In genomic region chr18:75212626-75213110, GRCh38 we compare ENCODE assay signal across 9 cellular contexts. TPM values are rescaled to one million over a fixed set of nuclear protein-coding genes. Genes with fewer than 3 reads are reported as not detected.
DNase-seq lines count a peak whose midpoint lies in the region; ATAC-seq, FAIRE-seq and TF ChIP-seq lines count a peak whose summit lies in the region.
"Had no signal": no experiment of that assay in that cellular context is flagged by ENCODE, and none has a peak within 500 bp of the region (broad histone marks: within the 10 kb centered on the region; RNA-seq: fewer than 3 reads in every experiment).

No MANE protein-coding gene starts in this region.

- POLR2A ChIA-PET in HepG2 (lab: Yijun Ruan, JAX): no interaction called here

- in situ Hi-C loops in HepG2 (cut with HindIII; ENCODE audit: extremely low pct_ligation_motif_present, low pct_unique_long_range_greater_than_20kb): loop anchor here (25.0 kb wide), 1 partner anchor 925 kb away; the partner anchor contains the start of gene CYB5A

- 74% methylated on average over 8 of the region's 8 CpGs for WGBS in HepG2 (ENCODE audit: low lambda C conversion rate)
- WGBS in thymus: 81% methylated on average over 8 of the region's 8 CpGs

- no peak for TF ChIP-seq POLR2A in HepG2 (IDR thresholded peaks at IDR 0.05; ENCODE audit: insufficient read depth in 1 of 2, low read depth in 2 of 2, low read length in 2 of 2)

- peaks cover 4% of the 10 kb centered on the region; the same call in 1 of the 2 replicates for H4K20me1 ChIP-seq in HepG2 (ENCODE audit: insufficient read depth, low read length)

- H3K27ac ChIP-seq in HepG2 (ENCODE audit: extremely low read length, insufficient read depth, low read length) (peak overlapping the region; percentile 46), thymus (ENCODE audit: low read depth) (no peak overlapping the region)

- no TSS peak for BruUV-seq in HepG2 (replicated peaks; lab: Mats Ljungman, UMichigan)

- peak overlapping the region; percentile 65 to 95 (median 80) for H3K4me3 ChIP-seq in HepG2 (replicated peaks in 1 of 3; ENCODE audit: insufficient read depth in 1 of 3, low read depth in 2 of 3, low read length in 3 of 3)
- H3K4me3 ChIP-seq in thymus (ENCODE audit: low read length): peak overlapping the region; percentile 94

- no peak for TF ChIP-seq EP300 in HepG2 (IDR thresholded peaks at IDR 0.05; ENCODE audit: low read depth in 2 of 2, low read length in 2 of 2)
- TF ChIP-seq EP300 in HepG2 (CRISPR knock-in tag; IDR thresholded peaks at IDR 0.05; ENCODE audit: borderline replicate concordance): no peak

- H3K27ac Mint-ChIP-seq in activated T-cell treated with anti-CD3 and anti-CD28 coated beads, Interleukin-2, amount 50 U/mL, for 24 hours: peak overlapping the region; percentile 85
- peak overlapping the region; percentile 90 for H3K27ac Mint-ChIP-seq in activated naive CD8-positive, alpha-beta T cell

- peaks cover 24% of the 10 kb centered on the region for H3K79me2 ChIP-seq in HepG2 (ENCODE audit: insufficient read depth, low read length)

- H2AFZ ChIP-seq in HepG2 (ENCODE audit: low read length): no peak overlapping the region

- H3K4me2 ChIP-seq in HepG2 (ENCODE audit: low read depth, low read length): peak overlapping the region; percentile 79

- H3K9ac ChIP-seq in HepG2 (ENCODE audit: insufficient read depth, low read depth, low read length): peak overlapping the region; percentile 72; the same call in 1 of the 2 replicates

- H3K9me3 ChIP-seq in HepG2 (ENCODE audit: low read length) (no peaks in the 10 kb centered on the region), thymus (ENCODE audit: control insufficient read depth) (no peaks in the 10 kb centered on the region)

- H3K4me1 Mint-ChIP-seq in activated T-cell treated with anti-CD3 and anti-CD28 coated beads, Interleukin-2, amount 50 U/mL, for 24 hours (ENCODE audit: low read depth): peaks cover 64% of the 10 kb centered on the region
- H3K4me1 Mint-ChIP-seq in activated naive CD8-positive, alpha-beta T cell (ENCODE audit: low read depth): peaks cover 65% of the 10 kb centered on the region

- ATAC-seq in HepG2 (no peak), HG02588 (IDR thresholded peaks at IDR 0.05; ENCODE audit: unreplicated experiment) (no peak)

- CTCF ChIA-PET in HepG2 (lab: Yijun Ruan, JAX; ENCODE audit: low intra/inter-chr PET ratio, low total read pairs): no interaction called here

- H3K4me3 Mint-ChIP-seq in activated T-cell treated with anti-CD3 and anti-CD28 coated beads, Interleukin-2, amount 50 U/mL, for 24 hours: peak overlapping the region; percentile 74
- H3K4me3 Mint-ChIP-seq in activated naive CD8-positive, alpha-beta T cell: peak overlapping the region; percentile 89

- peaks cover 23% of the 10 kb centered on the region for H3K36me3 Mint-ChIP-seq in activated T-cell treated with anti-CD3 and anti-CD28 coated beads, Interleukin-2, amount 50 U/mL, for 24 hours (ENCODE audit: low read depth)
- H3K36me3 Mint-ChIP-seq in activated naive CD8-positive, alpha-beta T cell: peaks cover 2% of the 10 kb centered on the region

- H3K36me3 ChIP-seq in HepG2 (replicated peaks in 1 of 2; ENCODE audit: control insufficient read depth in 1 of 2, insufficient read depth in 2 of 2, low read length in 2 of 2) (no peaks in the 10 kb centered on the region), thymus (ENCODE audit: control insufficient read depth, insufficient read depth) (no peaks in the 10 kb centered on the region)

- H3K4me1 ChIP-seq in HepG2 (ENCODE audit: insufficient read depth, low read length) (peaks cover 54% of the 10 kb centered on the region), thymus (ENCODE audit: control insufficient read depth, insufficient read depth, low read length) (peaks cover 25% of the 10 kb centered on the region)

- H3K9me3 Mint-ChIP-seq in activated T-cell treated with anti-CD3 and anti-CD28 coated beads, Interleukin-2, amount 50 U/mL, for 24 hours: no peaks in the 10 kb centered on the region
- H3K9me3 Mint-ChIP-seq in activated naive CD8-positive, alpha-beta T cell (ENCODE audit: low read depth): no peaks in the 10 kb centered on the region

- no peak for DNase-seq in activated T-cell treated with anti-CD3 and anti-CD28 coated beads, Interleukin-2, amount 50 U/mL, for 24 hours
- no peak for DNase-seq in activated T-cell treated with anti-CD3 and anti-CD28 coated beads, Interleukin-2, amount 50 U/mL, for 1 hour
- DNase-seq in HepG2 (ENCODE audit: low spot score) (peak; percentile 35), UCSD-AML1 (lab: John Stamatoyannopoulos, UW; ENCODE audit: unreplicated experiment) (no peak), putamen (ENCODE audit: low spot score) (no peak)
- DNase-seq: activated effector memory CD4-positive, alpha-beta T cell treated with Interleukin-2 at 50 U/mL for 16 hours had no signal

- intact Hi-C loops in HepG2 (cut with micrococcal nuclease; ENCODE audit: unreplicated experiment): loop anchor here (5.0 kb wide), 2 partner anchors 80 to 615 kb away; partner anchors contain the start of gene ZNF407

- TF ChIP-seq CTCF in HepG2 (CRISPR knock-in tag; IDR thresholded peaks at IDR 0.05): no peak

- no peak for TF ChIP-seq RAD21 in HepG2 (CRISPR knock-in tag; IDR thresholded peaks at IDR 0.05)

- H3K27me3 Mint-ChIP-seq in activated T-cell treated with anti-CD3 and anti-CD28 coated beads, Interleukin-2, amount 50 U/mL, for 24 hours: no peaks in the 10 kb centered on the region
- H3K27me3 Mint-ChIP-seq in activated naive CD8-positive, alpha-beta T cell: no peaks in the 10 kb centered on the region

- FAIRE-seq in HepG2 (lab: Jason Lieb, UNC): no peak

- H3K27me3 ChIP-seq in HepG2 (ENCODE audit: control insufficient read depth in 1 of 2, insufficient read depth in 2 of 2, low read length in 2 of 2): no peaks in the 10 kb centered on the region; a peak in 2 of 5 replicates
- H3K27me3 ChIP-seq in thymus (ENCODE audit: control insufficient read depth, insufficient read depth): no peaks in the 10 kb centered on the region

TF ChIP-seq in HepG2, 621 proteins besides CTCF, POLR2A, EP300 and RAD21 (continues in another document):
- TF ChIP-seq MEIS2 (CRISPR knock-in tag; IDR thresholded peaks at IDR 0.05): peak; percentile 86

RNA-seq across cellular contexts. Expression of gene TSHZ1, which starts 2.1 kb away (rescaled TPM):
- total RNA-seq in HepG2 (2016; rRNA removed; fragmentation: Illumina TruSeq; extraction: Trizol): 2.5 and 2.6 TPM in 2 replicates
- 0.20 and 0.35 TPM in 2 replicates for total RNA-seq in HepG2 (2016; cell fraction: cytosol; rRNA removed; fragmentation: Illumina TruSeq; extraction: Trizol; ENCODE audit: low read depth)
- 2.1 and 2.4 TPM in 2 replicates for total RNA-seq in HepG2 (2016; cell fraction: insoluble cytoplasmic fraction; rRNA removed; fragmentation: Illumina TruSeq; extraction: Trizol)
- total RNA-seq in HepG2 (2016; cell fraction: membrane; rRNA removed; fragmentation: Illumina TruSeq; extraction: Trizol): 1.5 and 1.6 TPM in 2 replicates
- total RNA-seq in HepG2 (2016; cell fraction: nucleus; rRNA removed; fragmentation: Illumina TruSeq; extraction: Trizol): 2.9 and 3.6 TPM in 2 replicates
- 2.4 and 2.7 TPM in 2 replicates for polyA plus RNA-seq in HepG2 (2011; rRNA removed)
- polyA plus RNA-seq in HepG2 (2011; cell fraction: cytosol; rRNA removed): 1.7 and 1.8 TPM in 2 replicates
- polyA plus RNA-seq in HepG2 (2011; cell fraction: nucleus; rRNA removed): 3.2 and 3.4 TPM in 2 replicates
- 4.3 and 4.7 TPM in 2 replicates for polyA plus RNA-seq in HepG2 (2012)
- 0.17 and 0.18 TPM in 2 replicates for polyA plus RNA-seq in HepG2 (2016; cell fraction: cytosol; fragmentation: Illumina TruSeq; extraction: Trizol; ENCODE audit: low read depth)
- polyA plus RNA-seq in HepG2 (2016; cell fraction: insoluble cytoplasmic fraction; fragmentation: Illumina TruSeq; extraction: Trizol; ENCODE audit: low read depth): 2.9 and 3.5 TPM in 2 replicates
- polyA plus RNA-seq in HepG2 (2016; cell fraction: membrane; fragmentation: Illumina TruSeq; extraction: Trizol; ENCODE audit: low read depth): 0.81 and 1.0 TPM in 2 replicates
- 3.8 and 3.9 TPM in 2 replicates for polyA plus RNA-seq in HepG2 (2016; cell fraction: nucleus; fragmentation: Illumina TruSeq; extraction: Trizol; ENCODE audit: insufficient read depth, low read depth)
- polyA minus RNA-seq in HepG2 (2011; rRNA and poly(A)+ RNA removed; ENCODE audit: low replicate concordance): 4.9 and 6.5 TPM in 2 replicates
- 4.2 and 4.7 TPM in 2 replicates for polyA minus RNA-seq in HepG2 (2011; cell fraction: cytosol; rRNA and poly(A)+ RNA removed)
- polyA minus RNA-seq in HepG2 (2011; cell fraction: nucleus; rRNA and poly(A)+ RNA removed): 4.4 and 4.8 TPM in 2 replicates
- 10.2 TPM for polyA plus RNA-seq in thymus

RNA-seq across cellular contexts. Expression of gene PTGR3, which starts 3.7 kb away (rescaled TPM):
- 11.5 and 13.3 TPM in 2 replicates for total RNA-seq in HepG2 (2016; rRNA removed; fragmentation: Illumina TruSeq; extraction: Trizol)
- 3.0 and 3.5 TPM in 2 replicates for total RNA-seq in HepG2 (2016; cell fraction: cytosol; rRNA removed; fragmentation: Illumina TruSeq; extraction: Trizol; ENCODE audit: low read depth)
- total RNA-seq in HepG2 (2016; cell fraction: insoluble cytoplasmic fraction; rRNA removed; fragmentation: Illumina TruSeq; extraction: Trizol): 12.0 and 13.7 TPM in 2 replicates
- 9.5 and 11.7 TPM in 2 replicates for total RNA-seq in HepG2 (2016; cell fraction: membrane; rRNA removed; fragmentation: Illumina TruSeq; extraction: Trizol)
- total RNA-seq in HepG2 (2016; cell fraction: nucleus; rRNA removed; fragmentation: Illumina TruSeq; extraction: Trizol): 6.0 and 7.5 TPM in 2 replicates
- polyA plus RNA-seq in HepG2 (2011; rRNA removed) (23.5 and 25.3 TPM in 2 replicates), thymus (18.2 TPM)
- 17.8 and 19.5 TPM in 2 replicates for polyA plus RNA-seq in HepG2 (2011; cell fraction: cytosol; rRNA removed)
- 21.7 and 25.8 TPM in 2 replicates for polyA plus RNA-seq in HepG2 (2011; cell fraction: nucleus; rRNA removed)
- polyA plus RNA-seq in HepG2 (2012): 16.2 and 18.2 TPM in 2 replicates
- 5.8 and 8.4 TPM in 2 replicates for polyA plus RNA-seq in HepG2 (2016; cell fraction: cytosol; fragmentation: Illumina TruSeq; extraction: Trizol; ENCODE audit: low read depth)
- polyA plus RNA-seq in HepG2 (2016; cell fraction: insoluble cytoplasmic fraction; fragmentation: Illumina TruSeq; extraction: Trizol; ENCODE audit: low read depth): 18.6 and 22.2 TPM in 2 replicates
- 12.0 and 13.4 TPM in 2 replicates for polyA plus RNA-seq in HepG2 (2016; cell fraction: membrane; fragmentation: Illumina TruSeq; extraction: Trizol; ENCODE audit: low read depth)
- polyA plus RNA-seq in HepG2 (2016; cell fraction: nucleus; fragmentation: Illumina TruSeq; extraction: Trizol; ENCODE audit: insufficient read depth, low read depth): 11.7 and 16.0 TPM in 2 replicates
- polyA minus RNA-seq in HepG2 (2011; rRNA and poly(A)+ RNA removed; ENCODE audit: low replicate concordance): 91.8 and 99.6 TPM in 2 replicates
- polyA minus RNA-seq in HepG2 (2011; cell fraction: cytosol; rRNA and poly(A)+ RNA removed): 14.5 and 19.7 TPM in 2 replicates
- 23.2 and 33.2 TPM in 2 replicates for polyA minus RNA-seq in HepG2 (2011; cell fraction: nucleus; rRNA and poly(A)+ RNA removed)
